In genomic region chr1:152036316-152037216, GRCh38 we compare ENCODE assay signal across 8 cellular contexts. TPM values are rescaled to one million over a fixed set of nuclear protein-coding genes. Genes with fewer than 3 reads are reported as not detected.
DNase-seq lines count a peak whose midpoint lies in the region; ATAC-seq and TF ChIP-seq lines count a peak whose summit lies in the region.

S100A11 (minus strand) TSS chr1:152037004; CDS start chr1:152036915, 89 bp downstream.

- H2BK120ac ChIP-seq in neuronal stem cell (ENCODE audit: low read depth, low read length) = no peak within 1 kb of the TSS

- peak within 1 kb of the TSS; percentile 66 for H3K18ac ChIP-seq in neuronal stem cell (ENCODE audit: low read length)

- H2BK5ac ChIP-seq in neuronal stem cell (ENCODE audit: low read length) = no peak within 1 kb of the TSS

- H2AK5ac ChIP-seq in neuronal stem cell (ENCODE audit: low read depth, low read length) = no peak within 1 kb of the TSS

- TF ChIP-seq CTCF in foreskin keratinocyte (conservative IDR thresholded peaks at IDR 0.05) (no peak), suprapubic skin (IDR thresholded peaks at IDR 0.05) (no peak)

- peak within 1 kb of the TSS; percentile 61 for H3K23ac ChIP-seq in neuronal stem cell (ENCODE audit: low read depth, low read length, poor library complexity)

- TF ChIP-seq POLR2A in suprapubic skin (IDR thresholded peaks at IDR 0.05) = peak; percentile 94 to 95

- no peak within 1 kb of the TSS for H2BK12ac ChIP-seq in neuronal stem cell (ENCODE audit: low read length)

- H3K9me3 ChIP-seq in SJSA1 (replicated peaks) = no peaks in the 10 kb centered on the region
- no peaks in the 10 kb centered on the region for H3K9me3 ChIP-seq in neuronal stem cell (replicated peaks in 1 of 2; ENCODE audit: control insufficient read depth in 2 of 2, insufficient read depth in 1 of 2, low read depth in 1 of 2, low read length in 2 of 2)
- no peaks in the 10 kb centered on the region for H3K9me3 ChIP-seq in suprapubic skin

- H3K27me3 ChIP-seq in SJSA1 (replicated peaks) (peaks cover 5% of the 10 kb centered on the region), foreskin keratinocyte (no peaks in the 10 kb centered on the region), neuronal stem cell (ENCODE audit: control insufficient read depth in 3 of 3, insufficient read depth in 3 of 3, low read depth in 1 of 3, low read length in 3 of 3) (peaks cover 0 to 61% (median 16%) of the 10 kb centered on the region in 3 experiments), suprapubic skin (no peaks in the 10 kb centered on the region)

- no peak within 1 kb of the TSS for H2BK15ac ChIP-seq in neuronal stem cell (ENCODE audit: low read length)

- H3K14ac ChIP-seq in neuronal stem cell (ENCODE audit: low read length) = no peak within 1 kb of the TSS

- H3K36me3 ChIP-seq in SJSA1 (peaks cover 34% of the 10 kb centered on the region), neuronal stem cell (replicated peaks in 1 of 2; ENCODE audit: control insufficient read depth in 2 of 2, insufficient read depth in 2 of 2, low read length in 2 of 2) (no peaks in the 10 kb centered on the region), suprapubic skin (peaks cover 24% of the 10 kb centered on the region)

- H3K4me1 ChIP-seq in SJSA1 (replicated peaks) (peaks cover 20% of the 10 kb centered on the region), foreskin keratinocyte (peaks cover 13% of the 10 kb centered on the region), neuronal stem cell (ENCODE audit: control insufficient read depth in 2 of 2, insufficient read depth in 1 of 2, low read depth in 1 of 2, low read length in 2 of 2) (peaks cover 5 to 10% of the 10 kb centered on the region in 2 donors), suprapubic skin (peaks cover 44% of the 10 kb centered on the region)

- H3K4ac ChIP-seq in neuronal stem cell (ENCODE audit: low read length) = no peak within 1 kb of the TSS

- H3K4me3 ChIP-seq in SJSA1 = peak within 1 kb of the TSS; percentile 58
- peak within 1 kb of the TSS; percentile 48 to 73 for H3K4me3 ChIP-seq in neuronal stem cell (ENCODE audit: low read length in 2 of 2)
- H3K4me3 ChIP-seq in suprapubic skin = peak within 1 kb of the TSS; percentile 76

- peak within 1 kb of the TSS; percentile 86 for H3K4me2 ChIP-seq in neuronal stem cell (ENCODE audit: insufficient read depth, low read length, poor library complexity, severe bottlenecking)

- H3K27ac ChIP-seq in SJSA1 (peak within 1 kb of the TSS; percentile 86), foreskin keratinocyte (peak within 1 kb of the TSS; percentile 99), neuronal stem cell (replicated peaks; ENCODE audit: low read length) (no peak within 1 kb of the TSS), suprapubic skin (peak within 1 kb of the TSS; percentile 96)

- WGBS in neuronal stem cell (ENCODE audit: extremely low coverage in 2 of 2, insufficient read length in 2 of 2, insufficient replicate concordance in 1 of 2), 2 donors = no CpG with 5 or more reads among the region's 52 CpGs
- WGBS in suprapubic skin = under 1% methylated on average over 50 of the region's 52 CpGs

- ATAC-seq in GM18502 (IDR thresholded peaks at IDR 0.05; ENCODE audit: poor library complexity, unreplicated experiment) (peak; percentile 50), HG03280 (IDR thresholded peaks at IDR 0.05; ENCODE audit: unreplicated experiment) (peak; percentile 37), foreskin keratinocyte (peak; percentile 88)

- H4K91ac ChIP-seq in neuronal stem cell (ENCODE audit: low read depth, low read length, poor library complexity) = no peak within 1 kb of the TSS

- H3K79me1 ChIP-seq in neuronal stem cell (ENCODE audit: low read depth, low read length) = no peaks in the 10 kb centered on the region

- TF ChIP-seq EP300 in suprapubic skin (IDR thresholded peaks at IDR 0.05) = no peak

- H3K9ac ChIP-seq in neuronal stem cell (ENCODE audit: low read depth, low read length, poor library complexity) = peak within 1 kb of the TSS; percentile 1

- peak within 1 kb of the TSS; percentile 82 for H2AFZ ChIP-seq in neuronal stem cell (ENCODE audit: low read length)

- H4K8ac ChIP-seq in neuronal stem cell (ENCODE audit: low read depth, low read length) = no peak within 1 kb of the TSS

- peak; percentile 85 to 92 for DNase-seq in SJSA1 (ENCODE audit: low read depth in 1 of 2, low spot score in 2 of 2)
- peak; percentile 45 for DNase-seq in activated gamma-delta T cell treated with anti-CD3 and anti-CD28 coated beads, Interleukin-2, amount 50 U/mL, for 16 hours (ENCODE audit: low read depth)
- peak; percentile 56 to 71 for DNase-seq in foreskin keratinocyte
- DNase-seq in neuronal stem cell (ENCODE audit: low spot score) = no peak
- peak; percentile 95 to 97 for DNase-seq in suprapubic skin (ENCODE audit: low spot score in 2 of 2)
- DNase-seq in NCI-H1048 (lab: John Stamatoyannopoulos, UW) = no peak

RNA-seq across cellular contexts. Expression of gene S100A11, which starts in this region (rescaled TPM):
- 228 and 284 TPM in 2 replicates for total RNA-seq in SJSA1 (2014; rRNA removed; shearing (Covaris generic))
- total RNA-seq in foreskin keratinocyte (3,510 and 4,063 TPM in 2 replicates), suprapubic skin (100 to 1,000 TPM; 431 to 722 (median 606) TPM)
- 7,478 and 9,136 TPM in 2 replicates for polyA plus RNA-seq in foreskin keratinocyte
- polyA plus RNA-seq in neuronal stem cell (2013, experiment 1 of 2) = 13.5 TPM
- polyA plus RNA-seq in neuronal stem cell (2013, experiment 2 of 2) = 14.0 TPM

Comparison
In these comparisons a context has a peak if more than half of its experiments do, and no peak if none do; other contexts are left out.
1. ATAC-seq: peak in every context shown above with its lines; median percentile 88 in foreskin keratinocyte; 50 in GM18502; 37 in HG03280.
2. DNase-seq: peak in SJSA1 (2 of 2), activated gamma-delta T cell treated with anti-CD3 and anti-CD28 coated beads, Interleukin-2, amount 50 U/mL, for 16 hours (single experiment), foreskin keratinocyte (2 of 2) and suprapubic skin (2 of 2); none in neuronal stem cell (single experiment) and NCI-H1048 (single experiment).
3. Peak in every context shown above with its lines, with median percentiles within 50 percentile points of each other: H3K4me3 ChIP-seq.